In the genomic region with DNA sequence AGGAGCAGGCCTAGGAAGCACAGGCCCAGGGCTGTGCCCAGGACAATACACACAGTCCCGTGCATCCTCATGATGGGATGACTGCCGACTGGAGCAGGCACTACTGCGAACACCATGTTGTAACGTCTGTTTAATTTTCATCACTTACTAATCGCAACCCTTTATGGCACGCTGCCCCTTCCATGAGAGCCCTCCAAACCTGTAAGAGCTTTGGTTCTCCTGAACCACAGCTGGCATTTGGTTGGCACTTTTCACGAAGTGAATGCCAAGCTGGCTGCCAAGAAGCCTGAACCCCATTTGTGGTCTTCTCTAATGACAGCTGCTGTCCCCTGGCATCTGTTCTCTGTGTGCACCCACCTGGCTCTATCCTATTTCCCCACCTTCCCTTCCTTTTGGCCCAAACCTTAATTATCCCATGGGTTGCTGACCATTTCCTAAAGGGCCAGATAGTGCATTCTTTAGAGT, we compare ENCODE assay signal across 18 cellular contexts. TPM values are rescaled to one million over a fixed set of nuclear protein-coding genes. Genes with fewer than 3 reads are reported as not detected.
DNase-seq lines count a peak whose midpoint lies in the region; ATAC-seq, FAIRE-seq and TF ChIP-seq lines count a peak whose summit lies in the region.
"Had no signal": no experiment of that assay in that cellular context is flagged by ENCODE, and none has a peak within 500 bp of the region (broad histone marks: within the 10 kb centered on the region; RNA-seq: fewer than 3 reads in every experiment).

No MANE protein-coding gene starts in this region.

- peaks cover 6% of the 10 kb centered on the region; the same call in 1 of the 2 replicates for H4K20me1 ChIP-seq in K562 (replicated peaks; ENCODE audit: control insufficient read depth, insufficient read depth, low read length)

- H3K4me3 Mint-ChIP-seq in activated CD4-positive, alpha-beta T cell treated with anti-CD3 and anti-CD28 coated beads for 36 hours = no peak overlapping the region
- peak overlapping the region; percentile 33; the same call in 1 of the 2 replicates for H3K4me3 Mint-ChIP-seq in HFFc6
- H3K4me3 Mint-ChIP-seq in natural killer cell = peak overlapping the region; percentile 89
- H3K4me3 Mint-ChIP-seq: dendritic cell treated with granulocyte-macrophage colony-stimulating factor and Interleukin-4, amounts not matched to agents 40 ng/mL and 50 ng/mL, for 4 days; H9 had no signal

- POLR2A ChIA-PET in activated CD4-positive, alpha-beta T cell treated with anti-CD3 and anti-CD28 coated beads for 36 hours (lab: Charles Lee) = no interaction called here
- POLR2A ChIA-PET in K562 (lab: Yijun Ruan, JAX) = no interaction called here

- no peak overlapping the region for H3K4me2 ChIP-seq in K562 (ENCODE audit: insufficient read depth, low read length)
- H3K4me2 ChIP-seq: smooth muscle cell had no signal

- TF ChIP-seq EP300 in K562 (IDR thresholded peaks at IDR 0.05; ENCODE audit: low read length) = no peak

- no peak overlapping the region; a peak in 1 of 4 replicates for H3K9ac ChIP-seq in K562 (ENCODE audit: insufficient read depth in 1 of 2, low read depth in 2 of 2, low read length in 2 of 2)

- H3K36me3 Mint-ChIP-seq in activated CD4-positive, alpha-beta T cell treated with anti-CD3 and anti-CD28 coated beads for 36 hours (ENCODE audit: low read depth) = peaks cover 79% of the 10 kb centered on the region
- H3K36me3 Mint-ChIP-seq in HFFc6 (ENCODE audit: low read depth) (peaks cover 46% of the 10 kb centered on the region), natural killer cell (peaks cover 14% of the 10 kb centered on the region)

- CTCF ChIA-PET in activated CD4-positive, alpha-beta T cell treated with anti-CD3 and anti-CD28 coated beads for 36 hours (lab: Charles Lee) = interaction anchor here (1.3 to 3.5 kb wide), 2 partner anchors 11 to 12 kb away, joined by 4 to 21 read pairs; no protein-coding TSS in a partner anchor
- CTCF ChIA-PET in K562 (lab: Yijun Ruan, JAX; ENCODE audit: low intra/inter-chr PET ratio) = no interaction called here

- 91% methylated on average over 7 of the region's 7 CpGs for WGBS in K562 (ENCODE audit: insufficient coverage, low coverage, missing lambda C conversion rate)

- H3K27me3 ChIP-seq in K562 (ENCODE audit: control insufficient read depth in 2 of 2, insufficient read depth in 2 of 2, low read length in 2 of 2) = no peaks in the 10 kb centered on the region
- H3K27me3 ChIP-seq: suprapubic skin had no signal

- H3K79me2 ChIP-seq in K562 (ENCODE audit: control insufficient read depth, insufficient read depth, low read length) = no peaks in the 10 kb centered on the region

- no peak for TF ChIP-seq POLR2A in K562 (conservative IDR thresholded peaks at IDR 0.05)

- peak overlapping the region; percentile 67 for H3K27ac Mint-ChIP-seq in activated CD4-positive, alpha-beta T cell treated with anti-CD3 and anti-CD28 coated beads for 36 hours
- H3K27ac Mint-ChIP-seq in HFFc6 = peak overlapping the region; percentile 30
- H3K27ac Mint-ChIP-seq in natural killer cell = peak overlapping the region; percentile 86 to 90
- H3K27ac Mint-ChIP-seq: dendritic cell treated with granulocyte-macrophage colony-stimulating factor and Interleukin-4, amounts not matched to agents 40 ng/mL and 50 ng/mL, for 4 days; H9 had no signal

- no TSS peak for BruUV-seq in K562 (replicated peaks; lab: Mats Ljungman, UMichigan)

- no peak for FAIRE-seq in K562 (lab: Jason Lieb, UNC)
- FAIRE-seq: A204.1 had no signal

- in situ Hi-C loops in K562 (cut with MboI) = no loop called here

- no peak overlapping the region for H2AFZ ChIP-seq in K562 (ENCODE audit: low read depth, low read length)

- no peaks in the 10 kb centered on the region for H3K27me3 Mint-ChIP-seq in activated CD4-positive, alpha-beta T cell treated with anti-CD3 and anti-CD28 coated beads for 36 hours
- peaks cover 70% of the 10 kb centered on the region for H3K27me3 Mint-ChIP-seq in HFFc6 (ENCODE audit: insufficient read depth)
- H3K27me3 Mint-ChIP-seq in natural killer cell (ENCODE audit: low read depth in 2 of 2) = no peaks in the 10 kb centered on the region
- H3K27me3 Mint-ChIP-seq: dendritic cell treated with granulocyte-macrophage colony-stimulating factor and Interleukin-4, amounts not matched to agents 40 ng/mL and 50 ng/mL, for 4 days had no signal

- H3K9me3 ChIP-seq in K562 (replicated peaks; ENCODE audit: control insufficient read depth, insufficient read depth, low read depth, low read length) = no peaks in the 10 kb centered on the region
- H3K9me3 ChIP-seq: suprapubic skin had no signal

- no peak overlapping the region for H3K27ac ChIP-seq in K562 (ENCODE audit: extremely low read depth, low read depth, low read length)
- H3K27ac ChIP-seq: suprapubic skin had no signal

- no peak for TF ChIP-seq CTCF in HFFc6 (IDR thresholded peaks at IDR 0.05)
- TF ChIP-seq CTCF in K562 (IDR thresholded peaks at IDR 0.05 in 2 of 3, conservative IDR thresholded peaks at IDR 0.05 in 1 of 3; ENCODE audit: insufficient read depth in 2 of 3, low read depth in 1 of 3, low read length in 3 of 3) = no peak
- TF ChIP-seq CTCF in natural killer cell (IDR thresholded peaks at IDR 0.05) = no peak

- H3K4me1 ChIP-seq in K562 (replicated peaks in 1 of 2; ENCODE audit: control insufficient read depth in 2 of 2, insufficient read depth in 2 of 2, low read length in 2 of 2) = peaks cover 0 to 19% of the 10 kb centered on the region in 2 experiments; a peak in 2 of 5 replicates

- H3K4me1 Mint-ChIP-seq in activated CD4-positive, alpha-beta T cell treated with anti-CD3 and anti-CD28 coated beads for 36 hours = peaks cover 28% of the 10 kb centered on the region
- H3K4me1 Mint-ChIP-seq in HFFc6 (ENCODE audit: low read depth) (peaks cover 10% of the 10 kb centered on the region; the same call in 1 of the 2 replicates), natural killer cell (peaks cover 44 to 46% of the 10 kb centered on the region in 2 donors)

- H3K36me3 ChIP-seq in K562 (ENCODE audit: control insufficient read depth, insufficient read depth, low read length) = peaks cover 77% of the 10 kb centered on the region

- DNase-seq in activated CD4-positive, alpha-beta T cell treated with anti-CD3 and anti-CD28 coated beads for 36 hours = no peak
- DNase-seq in activated CD4-positive, alpha-beta T cell treated with anti-CD3 and anti-CD28 coated beads, Interleukin-2, amount 50 U/mL, for 1 hour = no peak
- DNase-seq in HFFc6 (no peak), K562 (ENCODE audit: extremely low read depth in 1 of 4, low spot score in 3 of 4) (no peak), natural killer cell (no peak), NCI-H345 treated with DMSO at 0.1 percent for 48 hours (lab: John Stamatoyannopoulos, UW; ENCODE audit: unreplicated experiment) (no peak)
- no peak for DNase-seq in stimulated activated CD4-positive, alpha-beta T cell treated with anti-CD3 and anti-CD28 coated beads, Interleukin-12 subunit alpha, Interleukin-12 subunit beta, amount 100 ng/mL, for 4 hours
- DNase-seq: amygdala, H9, Karpas-422, NCI-H187, NCI-H774, occipital lobe had no signal

- intact Hi-C loops in activated CD4-positive, alpha-beta T cell treated with anti-CD3 and anti-CD28 coated beads for 36 hours (cut with DNase I, micrococcal nuclease) = no loop called here
- intact Hi-C loops in K562 (cut with micrococcal nuclease) (loop anchor here (5.0 kb wide), 1 partner anchor 147 kb away; no protein-coding TSS in a partner anchor), natural killer cell (cut with micrococcal nuclease) (no loop called here)

- H3K9me1 ChIP-seq in K562 (ENCODE audit: control insufficient read depth, insufficient read depth, low read length) = no peaks in the 10 kb centered on the region

- no peak overlapping the region for H3K4me3 ChIP-seq in K562
- H3K4me3 ChIP-seq: smooth muscle cell, suprapubic skin had no signal

- H3K9me3 Mint-ChIP-seq in activated CD4-positive, alpha-beta T cell treated with anti-CD3 and anti-CD28 coated beads for 36 hours (ENCODE audit: low read depth) = no peaks in the 10 kb centered on the region
- H3K9me3 Mint-ChIP-seq in HFFc6 = peaks cover 13% of the 10 kb centered on the region; the same call in 1 of the 2 replicates
- H3K9me3 Mint-ChIP-seq in natural killer cell = no peaks in the 10 kb centered on the region
- H3K9me3 Mint-ChIP-seq: dendritic cell treated with granulocyte-macrophage colony-stimulating factor and Interleukin-4, amounts not matched to agents 40 ng/mL and 50 ng/mL, for 4 days had no signal

- no peak for ATAC-seq in activated CD4-positive, alpha-beta T cell treated with anti-CD3 and anti-CD28 coated beads for 36 hours
- no peak for ATAC-seq in K562
- ATAC-seq in natural killer cell = no peak
- ATAC-seq in GM18498 (IDR thresholded peaks at IDR 0.05; ENCODE audit: unreplicated experiment) = no peak

- no peak for TF ChIP-seq RAD21 in K562 (CRISPR knock-in tag; conservative IDR thresholded peaks at IDR 0.05 in 1 of 2, IDR thresholded peaks at IDR 0.05 in 1 of 2)

RNA-seq across cellular contexts. Expression of gene APOL1, which starts 36.5 kb away (rescaled TPM):
- total RNA-seq in activated CD4-positive, alpha-beta T cell treated with anti-CD3 and anti-CD28 coated beads for 36 hours = 10 to 100 TPM; 32.0 to 37.2 TPM
- 1 to 10 TPM in 4 of 6 experiments, under 1 TPM in 2; 0.55 to 6.2 (median 4.9) TPM for total RNA-seq in HFFc6 (2021; fragmentation: NEBNext Ultra II Directional; extraction: Animal tissue kit (Norgen Biotek cat#: 25700))
- total RNA-seq in K562 (2011; cell fraction: chromatin; rRNA removed; ENCODE audit: low replicate concordance) = 16.6 and 19.1 TPM in 2 replicates
- total RNA-seq in K562 (2011; cell fraction: nucleolus; rRNA removed) = 16.3 and 21.5 TPM in 2 replicates
- 19.4 and 21.1 TPM in 2 replicates for total RNA-seq in K562 (2011; cell fraction: nucleoplasm; rRNA removed)
- total RNA-seq in K562 (2014; rRNA removed) (5.8 TPM in 2 replicates), K562 (2014; rRNA removed; fragmentation: Illumina TruSeq; extraction: Trizol) (3.5 and 4.1 TPM in 2 replicates), K562 (2015; rRNA removed; fragmentation: Illumina TruSeq; extraction: Trizol) (7.0 and 7.3 TPM in 2 replicates), K562 (2021) (8.1 and 9.0 TPM in 2 replicates), natural killer cell (10 to 100 TPM; 39.5 to 51.2 (median 49.6) TPM)
- polyA plus RNA-seq in K562 (2011; rRNA removed) (4.7 and 5.6 TPM in 2 replicates), K562 (2014; fragmentation: Illumina TruSeq; extraction: Trizol) (9.5 and 9.7 TPM in 2 replicates), K562 (2014; fragmentation: Nextera tagmentation; extraction: Ambion mirVana) (1 to 10 TPM; 2.5 to 4.2 TPM), K562 (2014; rRNA removed) (5.3 and 6.9 TPM in 2 replicates)
- polyA plus RNA-seq in K562 (2011; cell fraction: cytosol; rRNA removed) = 2.8 and 4.2 TPM in 2 replicates
- 7.4 and 14.5 TPM in 2 replicates for polyA plus RNA-seq in K562 (2011; cell fraction: nucleus; rRNA removed)
- polyA plus RNA-seq in K562 (2012) = 21.2 and 33.8 TPM in 2 replicates
- polyA minus RNA-seq in K562 (2011; rRNA and poly(A)+ RNA removed) = 4.9 and 5.3 TPM in 2 replicates
- polyA minus RNA-seq in K562 (2011; cell fraction: cytosol; rRNA and poly(A)+ RNA removed) = 1.2 and 5.9 TPM in 2 replicates
- 2.6 and 3.2 TPM in 2 replicates for polyA minus RNA-seq in K562 (2011; cell fraction: nucleus; rRNA and poly(A)+ RNA removed)
- total RNA-seq: H9, smooth muscle cell had no signal

RNA-seq across cellular contexts. Expression of gene APOL2, which starts 50.1 kb away (rescaled TPM):
- total RNA-seq in activated CD4-positive, alpha-beta T cell treated with anti-CD3 and anti-CD28 coated beads for 36 hours = 10 to 100 TPM; 64.5 TPM
- total RNA-seq in HFFc6 (2021; fragmentation: NEBNext Ultra II Directional; extraction: Animal tissue kit (Norgen Biotek cat#: 25700)) = 10 to 100 TPM; 27.7 to 42.5 (median 38.5) TPM
- 7.9 and 14.5 TPM in 2 replicates for total RNA-seq in K562 (2011; cell fraction: chromatin; rRNA removed; ENCODE audit: low replicate concordance)
- total RNA-seq in K562 (2011; cell fraction: nucleolus; rRNA removed) = 9.6 and 11.0 TPM in 2 replicates
- 11.5 and 15.8 TPM in 2 replicates for total RNA-seq in K562 (2011; cell fraction: nucleoplasm; rRNA removed)
- 8.9 and 9.7 TPM in 2 replicates for total RNA-seq in K562 (2014; rRNA removed)
- total RNA-seq in K562 (2014; rRNA removed; fragmentation: Illumina TruSeq; extraction: Trizol) = 9.3 and 10.6 TPM in 2 replicates
- 9.6 and 10.6 TPM in 2 replicates for total RNA-seq in K562 (2015; rRNA removed; fragmentation: Illumina TruSeq; extraction: Trizol)
- total RNA-seq in K562 (2021) = 9.7 and 10.6 TPM in 2 replicates
- 5.4 and 7.7 TPM in 2 replicates for polyA plus RNA-seq in K562 (2011; rRNA removed)
- polyA plus RNA-seq in K562 (2011; cell fraction: cytosol; rRNA removed) = 5.7 and 7.9 TPM in 2 replicates
- polyA plus RNA-seq in K562 (2011; cell fraction: nucleus; rRNA removed) = 7.8 and 12.8 TPM in 2 replicates
- 12.3 and 12.8 TPM in 2 replicates for polyA plus RNA-seq in K562 (2012)
- 8.9 and 9.4 TPM in 2 replicates for polyA plus RNA-seq in K562 (2014; fragmentation: Illumina TruSeq; extraction: Trizol)
- 1 to 10 TPM; 2.7 to 6.8 TPM for polyA plus RNA-seq in K562 (2014; fragmentation: Nextera tagmentation; extraction: Ambion mirVana)
- 6.6 and 6.9 TPM in 2 replicates for polyA plus RNA-seq in K562 (2014; rRNA removed)
- polyA minus RNA-seq in K562 (2011; rRNA and poly(A)+ RNA removed) = 7.8 and 13.2 TPM in 2 replicates
- 3.5 and 6.3 TPM in 2 replicates for polyA minus RNA-seq in K562 (2011; cell fraction: cytosol; rRNA and poly(A)+ RNA removed)
- 2.4 and 3.6 TPM in 2 replicates for polyA minus RNA-seq in K562 (2011; cell fraction: nucleus; rRNA and poly(A)+ RNA removed)
- 100 to 1,000 TPM in 1 of 3 donors, 10 to 100 TPM in 2; 51.7 to 112 (median 67.2) TPM for total RNA-seq in natural killer cell

Comparison
In these comparisons a context has a peak if more than half of its experiments do, and no peak if none do; other contexts are left out.
1. H3K27ac Mint-ChIP-seq: peak in every context shown above with its lines; median percentile 88 in natural killer cell; 67 in activated CD4-positive, alpha-beta T cell treated with anti-CD3 and anti-CD28 coated beads for 36 hours; 30 in HFFc6.